In genomic region chr5:149827086-149827485, GRCh38 we compare ENCODE assay signal across 13 cellular contexts.
"Had no signal": no experiment of that assay in that cellular context is flagged by ENCODE, and none has a peak within 500 bp of the region (broad histone marks: within the 10 kb centered on the region; RNA-seq: fewer than 3 reads in every experiment).

No MANE protein-coding gene starts in this region.

- ATAC-seq: naive thymus-derived CD8-positive, alpha-beta T cell; T-cell had no signal

- H3K4me1 ChIP-seq: prostate gland had no signal

- H3K4me3 Mint-ChIP-seq: activated CD4-positive, alpha-beta memory T cell treated with anti-CD3 and anti-CD28 coated beads, Interleukin-2, amount 10 ng/mL, durations not matched to agents 7 days and 5 days; naive thymus-derived CD8-positive, alpha-beta T cell; T-cell had no signal

- H3K4me3 ChIP-seq: coronary artery, prostate gland, SK-N-MC, tibial nerve had no signal

- H3K27me3 Mint-ChIP-seq: activated CD4-positive, alpha-beta memory T cell treated with anti-CD3 and anti-CD28 coated beads, Interleukin-2, amount 10 ng/mL, durations not matched to agents 7 days and 5 days; naive thymus-derived CD8-positive, alpha-beta T cell; T-cell had no signal

- DNase-seq: activated CD4-positive, alpha-beta memory T cell treated with anti-CD3 and anti-CD28 coated beads, Interleukin-2, amount 10 ng/mL, durations not matched to agents 7 days and 5 days; activated gamma-delta T cell treated with Interleukin-2 at 50 U/mL for 16 hours; activated T-cell treated with anti-CD3 and anti-CD28 coated beads, Interleukin-2, amount 50 U/mL, for 48 hours; effector memory CD4-positive, alpha-beta T cell; naive thymus-derived CD8-positive, alpha-beta T cell; occipital lobe; stimulated activated CD4-positive, alpha-beta T cell treated with anti-CD3 and anti-CD28 coated beads, Interleukin-4, amount 100 ng/mL, for 4 hours; T-cell had no signal

- H3K27ac ChIP-seq: coronary artery, SK-N-MC, tibial nerve, VCaP had no signal

- H3K4me1 Mint-ChIP-seq: T-cell had no signal

- H3K27ac Mint-ChIP-seq: activated CD4-positive, alpha-beta memory T cell treated with anti-CD3 and anti-CD28 coated beads, Interleukin-2, amount 10 ng/mL, durations not matched to agents 7 days and 5 days had no signal

- H3K9me3 Mint-ChIP-seq: activated CD4-positive, alpha-beta memory T cell treated with anti-CD3 and anti-CD28 coated beads, Interleukin-2, amount 10 ng/mL, durations not matched to agents 7 days and 5 days; naive thymus-derived CD8-positive, alpha-beta T cell; T-cell had no signal

- H3K9me3 ChIP-seq: prostate gland, tibial nerve had no signal

- H3K36me3 ChIP-seq: prostate gland, tibial nerve had no signal

- H3K27me3 ChIP-seq: tibial nerve had no signal
